8 cellular contexts compared by ENCODE assay signal in the genomic region with DNA sequence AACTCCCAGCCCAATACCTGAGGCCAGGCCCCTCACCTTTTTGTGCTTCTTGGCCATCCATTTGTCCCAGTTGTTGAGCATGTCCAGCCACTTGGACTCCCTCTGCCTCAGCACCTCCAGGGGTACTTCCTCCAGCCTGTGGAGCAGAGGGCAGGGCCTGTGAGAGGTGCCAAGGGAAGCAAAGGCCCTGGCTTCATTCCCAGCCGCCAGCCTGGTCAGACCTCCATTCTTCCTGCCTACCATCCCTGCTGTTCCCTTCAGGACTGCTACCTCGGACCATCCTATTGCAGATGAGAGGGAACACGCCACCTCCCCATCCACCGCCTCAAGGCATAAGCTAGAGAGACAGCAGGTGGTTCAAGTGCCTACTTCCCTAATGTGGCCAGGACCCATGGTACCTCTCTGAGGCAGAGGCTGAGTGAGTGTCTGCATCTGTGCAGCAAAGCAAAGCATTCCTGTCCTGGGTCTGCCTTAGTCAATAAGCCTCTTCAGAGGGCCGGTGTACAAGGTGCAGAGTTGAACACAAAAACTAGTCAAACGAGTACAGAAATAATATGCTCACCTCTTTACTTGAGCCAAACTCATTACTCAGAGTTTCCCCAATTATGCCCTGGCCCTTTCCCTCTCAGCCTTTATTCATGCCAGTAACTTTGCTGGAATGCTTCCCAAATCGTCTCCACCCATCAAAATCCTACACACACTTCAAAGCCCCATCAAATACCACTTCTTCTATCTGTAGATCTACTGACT. TPM values are rescaled to one million over a fixed set of nuclear protein-coding genes. Genes with fewer than 3 reads are reported as not detected.
A peak's percentile ranks its signal among the peaks of the same experiment; 100 is the strongest.
DNase-seq lines count a peak whose midpoint lies in the region; ATAC-seq and TF ChIP-seq lines count a peak whose summit lies in the region.

No MANE protein-coding gene starts in this region.

- no peaks in the 10 kb centered on the region for H3K27me3 ChIP-seq in upper lobe of right lung

- no peaks in the 10 kb centered on the region for H3K9me3 ChIP-seq in upper lobe of right lung

- no peaks in the 10 kb centered on the region for H3K9me3 Mint-ChIP-seq in activated T-cell treated with anti-CD3 and anti-CD28 coated beads, Interleukin-2, amount 50 U/mL, for 72 hours
- no peaks in the 10 kb centered on the region for H3K9me3 Mint-ChIP-seq in activated naive CD8-positive, alpha-beta T cell treated with anti-CD3 and anti-CD28 coated beads for 36 hours

- H3K4me1 ChIP-seq in upper lobe of right lung = peaks cover 92% of the 10 kb centered on the region

- peak overlapping the region; percentile 18 for H3K4me3 ChIP-seq in upper lobe of right lung

- H3K36me3 ChIP-seq in upper lobe of right lung = peaks cover 19% of the 10 kb centered on the region

- peaks cover 90% of the 10 kb centered on the region for H3K4me1 Mint-ChIP-seq in activated T-cell treated with anti-CD3 and anti-CD28 coated beads, Interleukin-2, amount 50 U/mL, for 72 hours (ENCODE audit: low read depth)
- peaks cover 97% of the 10 kb centered on the region for H3K4me1 Mint-ChIP-seq in activated naive CD8-positive, alpha-beta T cell treated with anti-CD3 and anti-CD28 coated beads for 36 hours

- no peak for ATAC-seq in activated T-cell treated with anti-CD3 and anti-CD28 coated beads, Interleukin-2, amount 50 U/mL, for 72 hours (replicated peaks in 1 of 2)
- ATAC-seq in left lobe of liver = peak; percentile 32
- peak; percentile 68 for ATAC-seq in upper lobe of right lung
- no peak for ATAC-seq in HG02571 (IDR thresholded peaks at IDR 0.05; ENCODE audit: unreplicated experiment)
- no peak for ATAC-seq in GM18520 (IDR thresholded peaks at IDR 0.05; ENCODE audit: unreplicated experiment)

- DNase-seq in activated T-cell treated with anti-CD3 and anti-CD28 coated beads, Interleukin-2, amount 50 U/mL, for 72 hours = no peak
- DNase-seq in activated T-cell treated with anti-CD3 and anti-CD28 coated beads, Interleukin-2, amount 50 U/mL, for 1 hour = no peak
- DNase-seq in activated naive CD8-positive, alpha-beta T cell treated with anti-CD3 and anti-CD28 coated beads for 36 hours = no peak
- DNase-seq in left lobe of liver (ENCODE audit: low spot score) (no peak), upper lobe of right lung (peak; percentile 70), HuH-7 (ENCODE audit: low spot score) (no peak)

- no peak for TF ChIP-seq CTCF in upper lobe of right lung (IDR thresholded peaks at IDR 0.05)

- no peaks in the 10 kb centered on the region for H3K27me3 Mint-ChIP-seq in activated T-cell treated with anti-CD3 and anti-CD28 coated beads, Interleukin-2, amount 50 U/mL, for 72 hours (ENCODE audit: low read depth)
- H3K27me3 Mint-ChIP-seq in activated naive CD8-positive, alpha-beta T cell treated with anti-CD3 and anti-CD28 coated beads for 36 hours = no peaks in the 10 kb centered on the region

- intact Hi-C loops in upper lobe of right lung (cut with DNase I) = no loop called here

- H3K36me3 Mint-ChIP-seq in activated T-cell treated with anti-CD3 and anti-CD28 coated beads, Interleukin-2, amount 50 U/mL, for 72 hours (ENCODE audit: insufficient read depth in 2 of 2) = peaks cover 8% of the 10 kb centered on the region in 2 donors
- H3K36me3 Mint-ChIP-seq in activated naive CD8-positive, alpha-beta T cell treated with anti-CD3 and anti-CD28 coated beads for 36 hours = peaks cover 26% of the 10 kb centered on the region

- H3K27ac Mint-ChIP-seq in activated T-cell treated with anti-CD3 and anti-CD28 coated beads, Interleukin-2, amount 50 U/mL, for 72 hours = peak overlapping the region; percentile 94
- H3K27ac Mint-ChIP-seq in activated naive CD8-positive, alpha-beta T cell treated with anti-CD3 and anti-CD28 coated beads for 36 hours = peak overlapping the region; percentile 96

- H3K27ac ChIP-seq in upper lobe of right lung = peak overlapping the region; percentile 89

- peak overlapping the region; percentile 69 to 84 for H3K4me3 Mint-ChIP-seq in activated T-cell treated with anti-CD3 and anti-CD28 coated beads, Interleukin-2, amount 50 U/mL, for 72 hours
- H3K4me3 Mint-ChIP-seq in activated naive CD8-positive, alpha-beta T cell treated with anti-CD3 and anti-CD28 coated beads for 36 hours = peak overlapping the region; percentile 63

RNA-seq across cellular contexts. Expression of a gene that starts 15.4 kb away (rescaled TPM):
- 1 to 10 TPM; 6.2 to 7.4 TPM for total RNA-seq in activated T-cell treated with anti-CD3 and anti-CD28 coated beads, Interleukin-2, amount 50 U/mL, for 72 hours
- total RNA-seq in activated naive CD8-positive, alpha-beta T cell treated with anti-CD3 and anti-CD28 coated beads for 36 hours = 1 to 10 TPM; 2.8 to 3.5 TPM
- total RNA-seq in left lobe of liver (9.7 TPM), upper lobe of right lung (15.9 TPM)

RNA-seq across cellular contexts. Expression of a gene that starts 22.1 kb away (rescaled TPM):
- 10 to 100 TPM; 25.6 to 30.0 TPM for total RNA-seq in activated T-cell treated with anti-CD3 and anti-CD28 coated beads, Interleukin-2, amount 50 U/mL, for 72 hours
- total RNA-seq in activated naive CD8-positive, alpha-beta T cell treated with anti-CD3 and anti-CD28 coated beads for 36 hours = 10 to 100 TPM; 13.0 to 14.4 TPM
- total RNA-seq in left lobe of liver = 19.7 TPM
- total RNA-seq in upper lobe of right lung = 29.6 TPM

RNA-seq across cellular contexts. Expression of a gene that starts 38.0 kb away (rescaled TPM):
- total RNA-seq in activated T-cell treated with anti-CD3 and anti-CD28 coated beads, Interleukin-2, amount 50 U/mL, for 72 hours = 10 to 100 TPM; 20.9 to 21.9 TPM
- 10 to 100 TPM; 47.9 to 50.7 TPM for total RNA-seq in activated naive CD8-positive, alpha-beta T cell treated with anti-CD3 and anti-CD28 coated beads for 36 hours
- 0.10 TPM for total RNA-seq in left lobe of liver
- total RNA-seq in upper lobe of right lung = 1.6 TPM

RNA-seq across cellular contexts. Expression of a gene that starts 52.0 kb away (rescaled TPM):
- total RNA-seq in activated T-cell treated with anti-CD3 and anti-CD28 coated beads, Interleukin-2, amount 50 U/mL, for 72 hours = 100 to 1,000 TPM; 298 to 325 TPM
- 100 to 1,000 TPM; 243 to 244 TPM for total RNA-seq in activated naive CD8-positive, alpha-beta T cell treated with anti-CD3 and anti-CD28 coated beads for 36 hours
- total RNA-seq in left lobe of liver (73.3 TPM), upper lobe of right lung (164 TPM)

RNA-seq across cellular contexts. Expression of a gene that starts 52.1 kb away (rescaled TPM):
- total RNA-seq in activated T-cell treated with anti-CD3 and anti-CD28 coated beads, Interleukin-2, amount 50 U/mL, for 72 hours = 1 to 10 TPM; 3.2 to 3.7 TPM
- total RNA-seq in activated naive CD8-positive, alpha-beta T cell treated with anti-CD3 and anti-CD28 coated beads for 36 hours = 1 to 10 TPM; 2.5 to 2.6 TPM
- 0.78 TPM for total RNA-seq in left lobe of liver
- total RNA-seq in upper lobe of right lung = 2.7 TPM

Comparison
In these comparisons a context has a peak if more than half of its experiments do, and no peak if none do; other contexts are left out.
1. ATAC-seq: peak in left lobe of liver (single experiment) and upper lobe of right lung (single experiment); none in activated T-cell treated with anti-CD3 and anti-CD28 coated beads, Interleukin-2, amount 50 U/mL, for 72 hours (0 of 2), HG02571 (single experiment) and GM18520 (single experiment).